15 cellular contexts compared by ENCODE assay signal in the genomic region with DNA sequence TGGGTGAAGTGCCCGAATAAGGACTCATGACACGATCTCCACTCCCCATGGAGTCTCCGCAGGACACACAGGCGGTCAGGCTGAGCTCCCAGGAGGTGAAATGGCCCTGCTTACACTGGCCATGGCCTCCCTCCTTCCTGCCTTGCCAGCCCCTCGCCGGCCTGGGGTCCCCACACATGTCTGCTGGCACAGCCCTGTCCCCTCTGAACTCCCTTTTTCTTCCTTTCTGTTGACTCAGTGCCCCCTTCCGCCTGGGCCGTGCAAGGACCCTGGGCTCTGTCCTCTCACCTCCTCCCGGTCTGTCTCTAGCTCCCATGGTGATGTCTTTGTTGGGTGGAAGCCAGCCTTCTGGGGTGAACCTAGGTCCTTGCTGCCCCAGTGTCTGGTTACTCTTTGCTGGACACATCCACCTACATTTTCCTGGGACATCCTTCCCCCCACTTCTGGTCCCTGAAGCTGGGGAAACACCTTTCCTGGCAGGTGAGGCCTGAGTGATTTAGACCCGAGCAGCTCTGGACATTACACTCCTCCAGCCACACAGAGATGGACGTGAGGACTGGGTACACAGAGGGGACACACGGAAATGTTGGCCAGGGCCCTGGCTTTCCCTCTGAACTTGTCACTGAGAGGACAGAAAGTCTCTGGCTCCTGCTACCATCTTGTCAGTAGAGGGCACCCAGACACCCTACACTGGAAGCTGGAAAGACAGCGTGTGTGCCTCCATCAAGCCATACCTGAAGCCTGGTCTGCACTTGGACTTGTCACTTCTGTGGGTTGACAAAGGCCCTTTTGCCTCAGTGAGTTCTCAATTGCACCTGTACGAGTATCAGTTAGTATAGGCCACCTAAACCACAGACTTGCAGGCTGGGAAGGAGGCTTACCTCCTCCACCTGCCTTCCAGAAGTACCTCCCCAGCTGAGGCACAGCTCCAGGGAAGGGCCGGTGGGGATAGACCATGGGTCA.
DNase-seq lines count a peak whose midpoint lies in the region; ATAC-seq and TF ChIP-seq lines count a peak whose summit lies in the region.
"Had no signal": no experiment of that assay in that cellular context is flagged by ENCODE, and none has a peak within 500 bp of the region (broad histone marks: within the 10 kb centered on the region; RNA-seq: fewer than 3 reads in every experiment).

No MANE protein-coding gene starts in this region.

- no peaks in the 10 kb centered on the region for H3K9me2 ChIP-seq in SK-N-SH

- no peaks in the 10 kb centered on the region for H3K27me3 ChIP-seq in SK-N-SH (ENCODE audit: insufficient read depth)
- no peaks in the 10 kb centered on the region for H3K27me3 ChIP-seq in WERI-Rb-1 (ENCODE audit: insufficient read depth, low read depth, severe bottlenecking)
- H3K27me3 ChIP-seq in sigmoid colon: no peaks in the 10 kb centered on the region
- H3K27me3 ChIP-seq: hepatocyte, upper lobe of left lung had no signal

- no peaks in the 10 kb centered on the region for H3F3A ChIP-seq in SK-N-SH (replicated peaks; ENCODE audit: insufficient read depth)

- CTCF ChIA-PET in SK-N-SH (lab: Yijun Ruan, JAX): interaction anchor here (1.2 kb wide), 1 partner anchor 207 kb away, joined by 3 read pairs; no protein-coding TSS in a partner anchor

- 28% methylated on average over 14 of the region's 15 CpGs for WGBS in SK-N-SH (ENCODE audit: low lambda C conversion rate)
- WGBS in sigmoid colon, 2 donors: 72 to 86% methylated on average over 15 of the region's 15 CpGs

- no peak for TF ChIP-seq EP300 in SK-N-SH (IDR thresholded peaks at IDR 0.05; ENCODE audit: borderline replicate concordance in 1 of 2, low read depth in 1 of 2, low read length in 1 of 2)
- no peak for TF ChIP-seq EP300 in sigmoid colon (IDR thresholded peaks at IDR 0.05)

- H3K36me3 ChIP-seq in SK-N-SH (replicated peaks in 1 of 2; ENCODE audit: control insufficient read depth in 1 of 2, insufficient read depth in 2 of 2, low read length in 1 of 2) (no peaks in the 10 kb centered on the region), WERI-Rb-1 (no peaks in the 10 kb centered on the region), sigmoid colon (no peaks in the 10 kb centered on the region)
- H3K36me3 ChIP-seq: upper lobe of left lung had no signal

- no peaks in the 10 kb centered on the region for H4K20me1 ChIP-seq in SK-N-SH (ENCODE audit: insufficient read depth)

- H3K4me3 ChIP-seq in SK-N-SH (ENCODE audit: low read depth in 2 of 2, low read length in 1 of 2) (no peak overlapping the region), WERI-Rb-1 (ENCODE audit: low read depth, low read length) (no peak overlapping the region), sigmoid colon (no peak overlapping the region)
- H3K4me3 ChIP-seq: hepatocyte, upper lobe of left lung had no signal

- TF ChIP-seq POLR2A in sigmoid colon (IDR thresholded peaks at IDR 0.05): no peak

- intact Hi-C loops in sigmoid colon (cut with DNase I): no loop called here

- ATAC-seq in SK-N-SH treated with all-trans-retinoic acid at 6 μM for 48 hours: no peak
- no peak for ATAC-seq in GM18873 (IDR thresholded peaks at IDR 0.05; ENCODE audit: low FRiP score, unreplicated experiment)
- ATAC-seq: activated T-helper 17 cell treated with anti-CD3 and anti-CD28 coated beads, Interleukin-2, amount 50 U/mL, for 72 hours; WTC11 had no signal

- no peak for TF ChIP-seq CTCF in SK-N-SH (IDR thresholded peaks at IDR 0.05)
- TF ChIP-seq CTCF in WERI-Rb-1 (IDR thresholded peaks at IDR 0.05; ENCODE audit: low read depth, low read length): peak; percentile 75
- no peak for TF ChIP-seq CTCF in sigmoid colon (IDR thresholded peaks at IDR 0.05)

- H3K27ac ChIP-seq in SK-N-SH (ENCODE audit: low read depth in 2 of 2, low read length in 1 of 2) (no peak overlapping the region), WERI-Rb-1 (no peak overlapping the region), sigmoid colon (no peak overlapping the region)
- H3K27ac ChIP-seq: hepatocyte, upper lobe of left lung had no signal

- H3K4me2 ChIP-seq in SK-N-SH: no peak overlapping the region
- H3K4me2 ChIP-seq: hepatocyte had no signal

- H3K4me1 ChIP-seq in SK-N-SH (ENCODE audit: control insufficient read depth in 1 of 2, insufficient read depth in 2 of 2, low read depth in 1 of 2, low read length in 1 of 2) (no peaks in the 10 kb centered on the region; a peak in 1 of 4 replicates), sigmoid colon (peaks cover 0 to 11% (median 9%) of the 10 kb centered on the region in 4 donors)
- H3K4me1 ChIP-seq: upper lobe of left lung had no signal

- H2AFZ ChIP-seq in SK-N-SH (ENCODE audit: low read depth): no peak overlapping the region
- H2AFZ ChIP-seq: hepatocyte had no signal

- DNase-seq in SK-N-SH (no peak), M059J (ENCODE audit: low read depth) (peak; percentile 5), WERI-Rb-1 (peak; percentile 41), sigmoid colon (peak; percentile 28), GDM1 (lab: John Stamatoyannopoulos, UW) (no peak)
- no peak for DNase-seq in stimulated activated CD8-positive, alpha-beta memory T cell treated with anti-CD3 and anti-CD28 coated beads, Interleukin-4, amount 100 ng/mL, for 48 hours
- DNase-seq: ACHN; CD4-positive, CD25-positive, alpha-beta regulatory T cell; kidney glomerular epithelial cell had no signal

- no peaks in the 10 kb centered on the region for H3K79me2 ChIP-seq in SK-N-SH (ENCODE audit: insufficient read depth)
- H3K79me2 ChIP-seq: hepatocyte had no signal

- no peak overlapping the region for H3K9ac ChIP-seq in SK-N-SH

- peak; percentile 51 for TF ChIP-seq RAD21 in SK-N-SH (IDR thresholded peaks at IDR 0.05; ENCODE audit: low read length)

- POLR2A ChIA-PET in SK-N-SH (lab: Yijun Ruan, JAX): no interaction called here

- H3K9me3 ChIP-seq in SK-N-SH (no peaks in the 10 kb centered on the region), WERI-Rb-1 (ENCODE audit: severe bottlenecking) (no peaks in the 10 kb centered on the region), sigmoid colon (no peaks in the 10 kb centered on the region)
- H3K9me3 ChIP-seq: upper lobe of left lung had no signal

TF ChIP-seq in SK-N-SH, 30 proteins besides CTCF, POLR2A, EP300 and RAD21 (continues in another document):
- TF ChIP-seq FOSL2 (IDR thresholded peaks at IDR 0.05; ENCODE audit: borderline replicate concordance, low read depth) (no peak), EZH2phosphoT487 (IDR thresholded peaks at IDR 0.05; ENCODE audit: borderline replicate concordance, low read depth) (no peak), YY1 (IDR thresholded peaks at IDR 0.05; ENCODE audit: low read depth) (no peak), ELF1 (IDR thresholded peaks at IDR 0.05) (no peak), SIN3A (IDR thresholded peaks at IDR 0.05; ENCODE audit: borderline replicate concordance, low read depth, low read length) (no peak), SMC3 (IDR thresholded peaks at IDR 0.05; ENCODE audit: low read depth, low read length) (no peak), TEAD4 (IDR thresholded peaks at IDR 0.05; ENCODE audit: borderline replicate concordance, insufficient read depth) (no peak)
- TF ChIP-seq, protein P1, sequence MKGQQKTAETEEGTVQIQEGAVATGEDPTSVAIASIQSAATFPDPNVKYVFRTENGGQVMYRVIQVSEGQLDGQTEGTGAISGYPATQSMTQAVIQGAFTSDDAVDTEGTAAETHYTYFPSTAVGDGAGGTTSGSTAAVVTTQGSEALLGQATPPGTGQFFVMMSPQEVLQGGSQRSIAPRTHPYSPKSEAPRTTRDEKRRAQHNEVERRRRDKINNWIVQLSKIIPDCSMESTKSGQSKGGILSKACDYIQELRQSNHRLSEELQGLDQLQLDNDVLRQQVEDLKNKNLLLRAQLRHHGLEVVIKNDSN (IDR thresholded peaks at IDR 0.05; ENCODE audit: borderline replicate concordance, low read depth): no peak
- TF ChIP-seq, protein P2, sequence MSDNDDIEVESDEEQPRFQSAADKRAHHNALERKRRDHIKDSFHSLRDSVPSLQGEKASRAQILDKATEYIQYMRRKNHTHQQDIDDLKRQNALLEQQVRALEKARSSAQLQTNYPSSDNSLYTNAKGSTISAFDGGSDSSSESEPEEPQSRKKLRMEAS (IDR thresholded peaks at IDR 0.05; ENCODE audit: low read depth): no peak

TF ChIP-seq in SK-N-SH treated with all-trans-retinoic acid at 6 μM for 48 hours, 23 proteins besides CTCF, POLR2A, EP300 and RAD21:
- TF ChIP-seq RARB (CRISPR knock-in tag; IDR thresholded peaks at IDR 0.05) (no peak), OSR1 (CRISPR knock-in tag; IDR thresholded peaks at IDR 0.05) (no peak), TCF4 (CRISPR knock-in tag; IDR thresholded peaks at IDR 0.05; ENCODE audit: borderline replicate concordance) (no peak), ZC3H10 (CRISPR knock-in tag; IDR thresholded peaks at IDR 0.05) (no peak), ZFP30 (CRISPR knock-in tag; IDR thresholded peaks at IDR 0.05) (no peak), BACH2 (CRISPR knock-in tag; IDR thresholded peaks at IDR 0.05; ENCODE audit: borderline replicate concordance) (no peak)

Comparison
In these comparisons a context has a peak if more than half of its experiments do, and no peak if none do; other contexts are left out.
1. DNase-seq: peak in M059J (single experiment), WERI-Rb-1 (single experiment) and sigmoid colon (single experiment); none in SK-N-SH (single experiment), stimulated activated CD8-positive, alpha-beta memory T cell treated with anti-CD3 and anti-CD28 coated beads, Interleukin-4, amount 100 ng/mL, for 48 hours (single experiment) and GDM1 (single experiment).